23 cellular contexts compared by ENCODE assay signal in genomic region chr12:15677696-15678095, GRCh38.
A peak's percentile ranks its signal among the peaks of the same experiment; 100 is the strongest.
DNase-seq lines count a peak whose midpoint lies in the region; ATAC-seq, FAIRE-seq and TF ChIP-seq lines count a peak whose summit lies in the region.
"Had no signal": no experiment of that assay in that cellular context is flagged by ENCODE, and none has a peak within 500 bp of the region (broad histone marks: within the 10 kb centered on the region; RNA-seq: fewer than 3 reads in every experiment).

No MANE protein-coding gene starts in this region.

- no peak for ATAC-seq in GM23338
- peak; percentile 41 for ATAC-seq in IMR-90 (ENCODE audit: low read depth)
- ATAC-seq in HG03521 (IDR thresholded peaks at IDR 0.05; ENCODE audit: unreplicated experiment) = no peak
- ATAC-seq: HCT116, K562 had no signal

- H2BK15ac ChIP-seq in IMR-90 (ENCODE audit: low read depth, low read length) (no peak overlapping the region), neuronal stem cell (ENCODE audit: low read length) (no peak overlapping the region)

- H3K4me3 Mint-ChIP-seq in GM23338 = no peak overlapping the region
- H3K4me3 Mint-ChIP-seq: B cell had no signal

- CTCF ChIA-PET in IMR-90 (lab: Yijun Ruan, JAX) = no interaction called here

- no peak for FAIRE-seq in frontal cortex (lab: Jason Lieb, UNC)
- FAIRE-seq: A204.1, GM18507, K562 had no signal

- POLR2A ChIA-PET in IMR-90 (lab: Charles Lee; ENCODE audit: unreplicated experiment) = no interaction called here

- no peaks in the 10 kb centered on the region for H3K27me3 ChIP-seq in GM23338 (ENCODE audit: insufficient read depth)
- H3K27me3 ChIP-seq in IMR-90 (ENCODE audit: control insufficient read depth, insufficient read depth, low read length) = no peaks in the 10 kb centered on the region
- no peaks in the 10 kb centered on the region for H3K27me3 ChIP-seq in brain microvascular endothelial cell (replicated peaks)
- H3K27me3 ChIP-seq in neuronal stem cell (ENCODE audit: control insufficient read depth in 3 of 3, insufficient read depth in 3 of 3, low read depth in 1 of 3, low read length in 3 of 3) = no peaks in the 10 kb centered on the region
- H3K27me3 ChIP-seq: Peyer's patch, SJCRH30 had no signal

- in situ Hi-C loops in IMR-90 (cut with MboI; ENCODE audit: low sequenced_read_pairs) (no loop called here), brain microvascular endothelial cell (cut with HindIII; ENCODE audit: low pct_ligation_motif_present, low sequenced_read_pairs) (no loop called here)

- H3K27ac ChIP-seq in GM23338 (ENCODE audit: low read depth) (no peak overlapping the region), IMR-90 (ENCODE audit: insufficient read depth, low read length) (no peak overlapping the region), brain microvascular endothelial cell (peak overlapping the region; percentile 22), neuronal stem cell (replicated peaks; ENCODE audit: low read length) (no peak overlapping the region)
- H3K27ac ChIP-seq: Peyer's patch, SJCRH30 had no signal

- H2AK5ac ChIP-seq in IMR-90 (ENCODE audit: low read depth, low read length) = peak overlapping the region; percentile 5; the same call in 1 of the 2 replicates
- no peak overlapping the region for H2AK5ac ChIP-seq in neuronal stem cell (ENCODE audit: low read depth, low read length)

- H3K18ac ChIP-seq in IMR-90 (ENCODE audit: low read depth, low read length) = peak overlapping the region; percentile 55; the same call in 1 of the 2 replicates
- no peak overlapping the region for H3K18ac ChIP-seq in neuronal stem cell (ENCODE audit: low read length)

- H2BK20ac ChIP-seq in IMR-90 (ENCODE audit: low read depth, low read length) = no peak overlapping the region

- H3K14ac ChIP-seq in IMR-90 (replicated peaks; ENCODE audit: low read depth, low read length) (peak overlapping the region; percentile 50), neuronal stem cell (ENCODE audit: low read length) (no peak overlapping the region)

- no peaks in the 10 kb centered on the region for H3F3A ChIP-seq in GM23338 (replicated peaks; ENCODE audit: low read depth)

- peak overlapping the region; percentile 1; the same call in 1 of the 2 replicates for H4K5ac ChIP-seq in IMR-90 (ENCODE audit: low read depth, low read length)

- H3K23ac ChIP-seq in IMR-90 (ENCODE audit: low read depth, low read length) (no peak overlapping the region), neuronal stem cell (ENCODE audit: low read depth, low read length, poor library complexity) (no peak overlapping the region)

- H3K4me1 ChIP-seq in GM23338 (ENCODE audit: insufficient read depth) (no peaks in the 10 kb centered on the region), IMR-90 (ENCODE audit: control insufficient read depth, insufficient read depth, low read length) (peaks cover 13% of the 10 kb centered on the region; the same call in 1 of the 2 replicates), neuronal stem cell (ENCODE audit: control insufficient read depth in 2 of 2, insufficient read depth in 1 of 2, low read depth in 1 of 2, low read length in 2 of 2) (peaks cover 9 to 28% of the 10 kb centered on the region in 2 donors)
- H3K4me1 ChIP-seq: Peyer's patch had no signal

- no peaks in the 10 kb centered on the region for H3K9me2 ChIP-seq in GM23338 (ENCODE audit: insufficient read depth)

- dilution Hi-C loops in IMR-90 (cut with HindIII; ENCODE audit: low sequenced_read_pairs, unreplicated experiment) = no loop called here

- no peaks in the 10 kb centered on the region for H3K36me3 Mint-ChIP-seq in GM23338 (ENCODE audit: low read depth)

- H3K4ac ChIP-seq in IMR-90 (ENCODE audit: low read depth, low read length) (peak overlapping the region; percentile 19; the same call in 1 of the 2 replicates), neuronal stem cell (ENCODE audit: low read length) (no peak overlapping the region)

- H4K91ac ChIP-seq in IMR-90 (ENCODE audit: insufficient read depth, low read depth, low read length) (no peak overlapping the region), neuronal stem cell (ENCODE audit: low read depth, low read length, poor library complexity) (no peak overlapping the region)

- WGBS in IMR-90 (ENCODE audit: extremely low coverage in 2 of 2, insufficient read length in 1 of 2), 2 experiments = no CpG with 5 or more reads among the region's 3 CpGs
- no CpG with 5 or more reads among the region's 3 CpGs for WGBS in neuronal stem cell (ENCODE audit: extremely low coverage in 2 of 2, insufficient read length in 2 of 2, insufficient replicate concordance in 1 of 2), 2 donors

- H3K27ac Mint-ChIP-seq in GM23338 = peak overlapping the region; percentile 19; the same call in 1 of the 2 replicates
- H3K27ac Mint-ChIP-seq: B cell had no signal

- H3K56ac ChIP-seq in IMR-90 (ENCODE audit: extremely low read depth, insufficient read depth, low read length) = no peak overlapping the region

- H3K9me1 ChIP-seq in IMR-90 (ENCODE audit: insufficient read depth, low read length) = no peaks in the 10 kb centered on the region; the same call in 1 of the 2 replicates

- H2AK9ac ChIP-seq in IMR-90 (replicated peaks; ENCODE audit: low read depth, low read length, poor library complexity) = no peak overlapping the region

- H2AFZ ChIP-seq in GM23338 (no peak overlapping the region), IMR-90 (replicated peaks; ENCODE audit: low read length, poor library complexity) (no peak overlapping the region), neuronal stem cell (ENCODE audit: low read length) (peak overlapping the region; percentile 57)

- DNase-seq in GM23338 (ENCODE audit: low spot score) = no peak
- no peak for DNase-seq in IMR-90
- no peak for DNase-seq in brain microvascular endothelial cell
- DNase-seq in neuronal stem cell (ENCODE audit: low spot score) = no peak
- no peak for DNase-seq in frontal cortex (ENCODE audit: low spot score in 2 of 2)
- no peak for DNase-seq in T-helper 9 cell
- no peak for DNase-seq in ecto neural progenitor cell (ENCODE audit: low spot score)
- DNase-seq: GOT3, MM.1S, NCI-H1092, NCI-H1436 treated with DMSO at 0.1 percent for 48 hours, NCI-H2029 treated with DMSO at 0.1 percent for 48 hours, NCI-H2171, NCI-H345, NCI-H82, Peyer's patch, SJCRH30 had no signal

- H4K20me1 ChIP-seq in GM23338 (replicated peaks; ENCODE audit: insufficient read depth) = no peaks in the 10 kb centered on the region
- no peaks in the 10 kb centered on the region; the same call in 1 of the 2 replicates for H4K20me1 ChIP-seq in IMR-90 (ENCODE audit: insufficient read depth, low read length)

- H3K9ac ChIP-seq in IMR-90 (ENCODE audit: low read depth, low read length) (no peak overlapping the region), neuronal stem cell (ENCODE audit: low read depth, low read length, poor library complexity) (no peak overlapping the region)

- no peaks in the 10 kb centered on the region for H3K9me3 Mint-ChIP-seq in GM23338

- no TSS peak for BruUV-seq in IMR-90 (replicated peaks; lab: Mats Ljungman, UMichigan)

- H3K4me2 ChIP-seq in GM23338 (no peak overlapping the region), IMR-90 (ENCODE audit: low read depth, low read length) (peak overlapping the region; percentile 5; the same call in 1 of the 2 replicates), neuronal stem cell (ENCODE audit: insufficient read depth, low read length, poor library complexity, severe bottlenecking) (no peak overlapping the region)

- H2BK5ac ChIP-seq in IMR-90 (ENCODE audit: low read depth, low read length, poor library complexity, severe bottlenecking) (no peak overlapping the region), neuronal stem cell (ENCODE audit: low read length) (no peak overlapping the region)

- TF ChIP-seq CTCF in GM23338 (conservative IDR thresholded peaks at IDR 0.05; ENCODE audit: low read depth in 2 of 2) = no peak
- TF ChIP-seq CTCF in IMR-90 (conservative IDR thresholded peaks at IDR 0.05; ENCODE audit: low read depth, low read length) = no peak
- TF ChIP-seq CTCF in brain microvascular endothelial cell (IDR thresholded peaks at IDR 0.05; ENCODE audit: low read depth, low read length, missing control alignments) = no peak

- H2BK12ac ChIP-seq in neuronal stem cell (ENCODE audit: low read length) = no peak overlapping the region

- no peak for TF ChIP-seq RAD21 in IMR-90 (IDR thresholded peaks at IDR 0.05; ENCODE audit: low read length)

- H3K36me3 ChIP-seq in GM23338 (ENCODE audit: insufficient read depth) = no peaks in the 10 kb centered on the region
- no peaks in the 10 kb centered on the region for H3K36me3 ChIP-seq in IMR-90 (ENCODE audit: control insufficient read depth, insufficient read depth, low read length)
- peaks cover 3% of the 10 kb centered on the region for H3K36me3 ChIP-seq in brain microvascular endothelial cell (replicated peaks)
- no peaks in the 10 kb centered on the region for H3K36me3 ChIP-seq in neuronal stem cell (replicated peaks in 1 of 2; ENCODE audit: control insufficient read depth in 2 of 2, insufficient read depth in 2 of 2, low read length in 2 of 2)
- H3K36me3 ChIP-seq: Peyer's patch, SJCRH30 had no signal

- intact Hi-C loops in IMR-90 (cut with micrococcal nuclease) = no loop called here

- no peak for TF ChIP-seq POLR2A in IMR-90 (IDR thresholded peaks at IDR 0.05; ENCODE audit: low read depth, low read length)

- H3K79me2 ChIP-seq in GM23338 (replicated peaks; ENCODE audit: insufficient read depth) = no peaks in the 10 kb centered on the region

- H3K4me3 ChIP-seq in GM23338 (no peak overlapping the region), IMR-90 (ENCODE audit: insufficient read depth, low read depth, low read length) (no peak overlapping the region), brain microvascular endothelial cell (ENCODE audit: low read depth, low read length) (no peak overlapping the region), neuronal stem cell (ENCODE audit: low read length in 2 of 2) (no peak overlapping the region)
- H3K4me3 ChIP-seq: K562, Peyer's patch, SJCRH30 had no signal

- H3K79me1 ChIP-seq in IMR-90 (ENCODE audit: low read depth in 1 of 2, low read length in 2 of 2) = peaks cover 2 to 32% of the 10 kb centered on the region in 2 experiments; a peak in 2 of 4 replicates
- no peaks in the 10 kb centered on the region for H3K79me1 ChIP-seq in neuronal stem cell (ENCODE audit: low read depth, low read length)

- H3K27me3 Mint-ChIP-seq in GM23338 (ENCODE audit: insufficient read depth, low read depth, poor library complexity) = no peaks in the 10 kb centered on the region

- H3K9me3 ChIP-seq in IMR-90 (ENCODE audit: control insufficient read depth, insufficient read depth, low read length) (no peaks in the 10 kb centered on the region), neuronal stem cell (replicated peaks in 1 of 2; ENCODE audit: control insufficient read depth in 2 of 2, insufficient read depth in 1 of 2, low read depth in 1 of 2, low read length in 2 of 2) (no peaks in the 10 kb centered on the region)
- H3K9me3 ChIP-seq: Peyer's patch, SJCRH30 had no signal

- peaks cover 3% of the 10 kb centered on the region; the same call in 2 of the 3 replicates for H3K4me1 Mint-ChIP-seq in GM23338
- H3K4me1 Mint-ChIP-seq: B cell had no signal

- H2BK120ac ChIP-seq in IMR-90 (ENCODE audit: low read depth, low read length) (peak overlapping the region; percentile 21; the same call in 1 of the 2 replicates), neuronal stem cell (ENCODE audit: low read depth, low read length) (no peak overlapping the region)

- H4K8ac ChIP-seq in IMR-90 (ENCODE audit: low read depth in 2 of 2, low read length in 2 of 2) = peak overlapping the region in 1 of 2 experiments; percentile 17; a peak in 1 of 4 replicates
- no peak overlapping the region for H4K8ac ChIP-seq in neuronal stem cell (ENCODE audit: low read depth, low read length)
